Comparison of ENCODE assay signal across 15 cellular contexts in the genomic region with DNA sequence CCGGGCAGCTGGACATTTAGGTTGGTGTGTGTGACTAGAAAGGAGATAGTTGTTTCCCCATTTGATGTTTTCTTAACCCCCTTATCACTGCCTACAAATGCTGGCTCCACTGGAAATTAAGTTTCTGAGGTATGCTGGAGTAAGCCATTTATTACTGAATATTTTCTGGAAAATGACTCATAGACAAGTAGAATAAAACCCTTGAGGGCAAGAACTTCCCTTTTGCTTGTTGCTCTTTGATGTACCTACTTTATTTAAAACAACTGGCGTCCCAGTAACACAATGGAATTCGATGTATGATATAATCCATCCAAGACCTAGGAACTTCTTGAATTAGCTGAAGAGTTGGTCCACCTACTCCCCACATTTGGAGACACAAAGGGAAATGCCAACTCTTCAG. TPM values are rescaled to one million over a fixed set of nuclear protein-coding genes. Genes with fewer than 3 reads are reported as not detected.
DNase-seq lines count a peak whose midpoint lies in the region; ATAC-seq and TF ChIP-seq lines count a peak whose summit lies in the region.
"Had no signal": no experiment of that assay in that cellular context is flagged by ENCODE, and none has a peak within 500 bp of the region (broad histone marks: within the 10 kb centered on the region; RNA-seq: fewer than 3 reads in every experiment).

No MANE protein-coding gene starts in this region.

- peaks cover 8% of the 10 kb centered on the region for H3K4me1 Mint-ChIP-seq in MCF 10A (ENCODE audit: insufficient read depth, unreplicated experiment)
- H3K4me1 Mint-ChIP-seq: CD14-positive monocyte had no signal

- no peaks in the 10 kb centered on the region for H3K27me3 ChIP-seq in breast epithelium

- ATAC-seq in GM18511 (IDR thresholded peaks at IDR 0.05; ENCODE audit: unreplicated experiment): no peak
- ATAC-seq: CD8-positive, alpha-beta T cell; HepG2 had no signal

- H3K4me3 ChIP-seq in breast epithelium (no peak overlapping the region), fibroblast of the aortic adventitia (ENCODE audit: low read depth, low read length) (no peak overlapping the region)
- H3K4me3 ChIP-seq: HAP-1 had no signal

- no peak for TF ChIP-seq POLR2A in breast epithelium (IDR thresholded peaks at IDR 0.05)

- H3K27me3 Mint-ChIP-seq in MCF 10A (ENCODE audit: insufficient read depth, unreplicated experiment): no peaks in the 10 kb centered on the region

- no peak overlapping the region for H3K4me3 Mint-ChIP-seq in MCF 10A (ENCODE audit: unreplicated experiment)
- H3K4me3 Mint-ChIP-seq: CD14-positive monocyte; CD8-positive, alpha-beta T cell had no signal

- H3K9me3 Mint-ChIP-seq in MCF 10A (ENCODE audit: unreplicated experiment): peaks cover 8% of the 10 kb centered on the region
- H3K9me3 Mint-ChIP-seq: CD8-positive, alpha-beta T cell had no signal

- no peaks in the 10 kb centered on the region for H3K36me3 ChIP-seq in breast epithelium
- H3K36me3 ChIP-seq: HAP-1 had no signal

- TF ChIP-seq CTCF in MCF 10A (IDR thresholded peaks at IDR 0.05; ENCODE audit: unreplicated experiment): no peak
- TF ChIP-seq CTCF in breast epithelium (IDR thresholded peaks at IDR 0.05): no peak
- no peak for TF ChIP-seq CTCF in fibroblast of the aortic adventitia (IDR thresholded peaks at IDR 0.05; ENCODE audit: insufficient read depth, low read length)
- TF ChIP-seq CTCF in GM10266 (IDR thresholded peaks at IDR 0.05; ENCODE audit: control insufficient read depth, insufficient read depth, low read depth, missing control alignments): no peak

- H3K4me1 ChIP-seq in breast epithelium: no peaks in the 10 kb centered on the region
- H3K4me1 ChIP-seq: Caco-2, HAP-1 had no signal

- intact Hi-C loops in MCF 10A (cut with micrococcal nuclease) (no loop called here), breast epithelium (cut with DNase I; ENCODE audit: low total_unique reads) (no loop called here)

- peak; percentile 24 for DNase-seq in MCF 10A (ENCODE audit: unreplicated experiment)
- DNase-seq in breast epithelium (ENCODE audit: low spot score in 2 of 2): no peak
- DNase-seq in RPMI7951 (ENCODE audit: low read depth): peak; percentile 46
- DNase-seq in fibroblast of the aortic adventitia (ENCODE audit: low read depth): peak; percentile 14
- no peak for DNase-seq in GM10266 (ENCODE audit: extremely low spot score)
- DNase-seq in activated effector memory CD4-positive, alpha-beta T cell treated with Interleukin-2 at 50 U/mL for 16 hours: no peak
- no peak for DNase-seq in activated CD4-positive, alpha-beta T cell treated with anti-CD3 and anti-CD28 coated beads, Interleukin-2, amount 50 U/mL, for 48 hours
- DNase-seq: Caco-2; CD8-positive, alpha-beta T cell; DND-41 had no signal

- no peak overlapping the region for H3K27ac ChIP-seq in breast epithelium
- H3K27ac ChIP-seq: 22Rv1 had no signal

- CTCF ChIA-PET in MCF 10A (lab: Yijun Ruan, JAX): no interaction called here

- POLR2A ChIA-PET in MCF 10A (lab: Yijun Ruan, JAX): interaction anchor here (1.1 to 1.6 kb wide), 2 partner anchors 13 to 20 kb away, joined by 4 to 7 read pairs; no protein-coding TSS in a partner anchor

- H3K36me3 Mint-ChIP-seq in MCF 10A (ENCODE audit: insufficient read depth, unreplicated experiment): no peaks in the 10 kb centered on the region
- H3K36me3 Mint-ChIP-seq: CD14-positive monocyte; CD8-positive, alpha-beta T cell had no signal

- BruUV-seq in MCF 10A (replicated peaks; lab: Mats Ljungman, UMichigan): no TSS peak

- no peak overlapping the region for H3K27ac Mint-ChIP-seq in MCF 10A (ENCODE audit: low read depth, unreplicated experiment)
- H3K27ac Mint-ChIP-seq: CD14-positive monocyte; CD8-positive, alpha-beta T cell had no signal

- no peaks in the 10 kb centered on the region for H3K9me3 ChIP-seq in breast epithelium
- H3K9me3 ChIP-seq: Caco-2, HAP-1 had no signal

RNA-seq across cellular contexts. Expression of gene SESTD1, which starts 33.3 kb away (rescaled TPM):
- 43.0 and 58.5 TPM in 2 replicates for total RNA-seq in MCF 10A (2022)
- 100 to 1,000 TPM in 1 of 3 donors, 10 to 100 TPM in 2; 54.1 to 137 (median 54.9) TPM for total RNA-seq in breast epithelium
- total RNA-seq in RPMI7951 (2014; rRNA removed; shearing (Covaris generic)): 9.6 and 15.0 TPM in 2 replicates
- 53.3 and 62.3 TPM in 2 replicates for total RNA-seq in fibroblast of the aortic adventitia (ENCODE audit: low replicate concordance)

Comparison
In these comparisons a context has a peak if more than half of its experiments do, and no peak if none do; other contexts are left out.
1. DNase-seq: peak in MCF 10A (single experiment), RPMI7951 (single experiment) and fibroblast of the aortic adventitia (single experiment); none in breast epithelium (0 of 2), GM10266 (single experiment), activated effector memory CD4-positive, alpha-beta T cell treated with Interleukin-2 at 50 U/mL for 16 hours (single experiment) and activated CD4-positive, alpha-beta T cell treated with anti-CD3 and anti-CD28 coated beads, Interleukin-2, amount 50 U/mL, for 48 hours (0 of 2).